In the genomic region with DNA sequence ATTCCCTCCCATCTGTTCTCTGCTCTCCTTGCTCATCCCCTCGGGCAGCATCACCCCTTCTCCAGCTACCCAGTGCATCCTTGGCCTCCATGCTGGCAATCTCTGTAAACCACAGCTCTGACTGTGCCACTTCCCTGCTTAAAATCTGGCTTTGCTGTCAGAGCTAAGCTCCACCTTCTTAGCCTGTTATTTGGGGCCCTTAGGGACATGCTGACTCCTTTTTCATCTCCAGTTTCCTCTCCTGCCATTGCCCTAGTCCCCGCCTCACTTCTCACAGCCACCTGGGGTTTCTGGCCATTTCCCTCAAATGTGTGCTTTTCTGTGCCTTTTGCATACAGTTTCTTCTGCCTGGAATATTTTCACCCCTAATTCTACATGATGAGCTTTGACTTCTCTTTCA, we compare ENCODE assay signal across 18 cellular contexts. TPM values are rescaled to one million over a fixed set of nuclear protein-coding genes. Genes with fewer than 3 reads are reported as not detected.
DNase-seq lines count a peak whose midpoint lies in the region; ATAC-seq, FAIRE-seq and TF ChIP-seq lines count a peak whose summit lies in the region.
"Had no signal": no experiment of that assay in that cellular context is flagged by ENCODE, and none has a peak within 500 bp of the region (broad histone marks: within the 10 kb centered on the region; RNA-seq: fewer than 3 reads in every experiment).

No MANE protein-coding gene starts in this region.

- H3K27me3 ChIP-seq in H1 (replicated peaks in 1 of 4; ENCODE audit: control insufficient read depth in 3 of 4, extremely low read depth in 1 of 4, insufficient read depth in 3 of 4, low read length in 3 of 4), result peaks cover 5 to 20% (median 15%) of the 10 kb centered on the region in 4 experiments

- POLR2A ChIA-PET in H1 (lab: Charles Lee; ENCODE audit: partially characterized antibody), result no interaction called here

- H3K4me1 Mint-ChIP-seq in activated CD8-positive, alpha-beta memory T cell treated with anti-CD3 and anti-CD28 coated beads, Interleukin-2, amount 10 ng/mL, durations not matched to agents 7 days and 5 days, result peaks cover 3% of the 10 kb centered on the region
- H3K4me1 Mint-ChIP-seq in activated T-helper 2 cell treated with anti-CD3 and anti-CD28 coated beads, Interferon-gamma antibody, Interleukin-2, Interleukin-4, amounts not matched to agents 10 μg/mL and 5 μg/mL and 100 μg/mL, durations not matched to agents 14 hours and 24 hours and 36 hours (ENCODE audit: low read depth), result peaks cover 4% of the 10 kb centered on the region

- H2BK120ac ChIP-seq in H1 (replicated peaks; ENCODE audit: low read depth, low read length), result no peak overlapping the region

- intact Hi-C loops in activated T-helper 2 cell treated with anti-CD3 and anti-CD28 coated beads, Interferon-gamma antibody, Interleukin-2, Interleukin-4, amounts not matched to agents 10 μg/mL and 5 μg/mL and 100 μg/mL, durations not matched to agents 14 hours and 24 hours and 36 hours (cut with micrococcal nuclease), result no loop called here

- CTCF ChIA-PET in activated CD8-positive, alpha-beta memory T cell treated with anti-CD3 and anti-CD28 coated beads, Interleukin-2, amount 10 ng/mL, durations not matched to agents 7 days and 5 days (lab: Charles Lee), result interaction anchor here (0.8 kb wide), 1 partner anchor 29 kb away, joined by 3 read pairs; no protein-coding TSS in a partner anchor
- CTCF ChIA-PET in H1 (lab: Charles Lee; ENCODE audit: partially characterized antibody), result interaction anchor here (1.0 kb wide), 1 partner anchor 147 kb away, joined by 3 read pairs; no protein-coding TSS in a partner anchor

- no peak overlapping the region for H3K18ac ChIP-seq in H1 (ENCODE audit: extremely low read depth, low read length)

- no peaks in the 10 kb centered on the region for H3K79me2 ChIP-seq in H1 (ENCODE audit: control insufficient read depth in 1 of 2, insufficient read depth in 2 of 2, low read length in 2 of 2)

- no peak overlapping the region for H3K4me3 Mint-ChIP-seq in activated CD8-positive, alpha-beta memory T cell treated with anti-CD3 and anti-CD28 coated beads, Interleukin-2, amount 10 ng/mL, durations not matched to agents 7 days and 5 days
- no peak overlapping the region for H3K4me3 Mint-ChIP-seq in activated T-helper 2 cell treated with anti-CD3 and anti-CD28 coated beads, Interferon-gamma antibody, Interleukin-2, Interleukin-4, amounts not matched to agents 10 μg/mL and 5 μg/mL and 100 μg/mL, durations not matched to agents 14 hours and 24 hours and 36 hours (ENCODE audit: low read depth)

- no peak overlapping the region for H3K9ac ChIP-seq in H1 (replicated peaks in 1 of 4; ENCODE audit: extremely low read depth in 1 of 4, low read depth in 3 of 4, low read length in 3 of 4)

- H2BK15ac ChIP-seq in H1 (ENCODE audit: low read length), result no peak overlapping the region

- 0 out of 4 replicates have a peak, but pooled peaks cover 0 to 3% of the 10 kb centered on the region in 2 experiments for H3K9me3 ChIP-seq in H1 (ENCODE audit: insufficient read depth in 2 of 2, low read depth in 1 of 2, low read length in 1 of 2)
- H3K9me3 ChIP-seq: HAP-1 had no signal

- DNase-seq in activated CD8-positive, alpha-beta memory T cell treated with anti-CD3 and anti-CD28 coated beads, Interleukin-2, amount 10 ng/mL, durations not matched to agents 7 days and 5 days, result peak; percentile 12
- no peak for DNase-seq in activated CD8-positive, alpha-beta memory T cell treated with anti-CD3 and anti-CD28 coated beads for 24 hours
- DNase-seq in NCI-H2171 (lab: John Stamatoyannopoulos, UW), result peak; percentile 21
- DNase-seq in H1 (ENCODE audit: low read depth in 1 of 2, low spot score in 2 of 2), result no peak
- peak; percentile 8 for DNase-seq in stromal cell of bone marrow (ENCODE audit: low read depth)
- DNase-seq in activated T-helper 2 cell treated with anti-CD3 and anti-CD28 coated beads, Interferon-gamma antibody, Interleukin-2, Interleukin-4, amounts not matched to agents 10 μg/mL and 5 μg/mL and 100 μg/mL, durations not matched to agents 14 hours and 24 hours and 36 hours (ENCODE audit: low spot score), result no peak
- DNase-seq in effector CD4-positive, alpha-beta T cell, result no peak
- DNase-seq: DMS 273 treated with DMSO at 0.1 percent for 48 hours, NCI-H1105, NCI-H1694 treated with DMSO at 0.1 percent for 48 hours, NCI-H2107, NCI-H446 treated with DMSO at 0.1 percent for 48 hours, PC-3 had no signal

- no peak for TF ChIP-seq EP300 in H1 (IDR thresholded peaks at IDR 0.05; ENCODE audit: borderline replicate concordance in 1 of 2, low read depth in 2 of 2, low read length in 2 of 2)

- no peak overlapping the region for H3K4me3 ChIP-seq in H1 (ENCODE audit: extremely low read depth in 1 of 4, insufficient read depth in 2 of 4, low read depth in 3 of 4, low read length in 4 of 4)
- H3K4me3 ChIP-seq: HAP-1 had no signal

- no peak overlapping the region for H4K8ac ChIP-seq in H1 (ENCODE audit: extremely low read depth, insufficient read depth, low read length)

- no peaks in the 10 kb centered on the region for H3K36me3 ChIP-seq in H1 (ENCODE audit: control insufficient read depth in 2 of 4, insufficient read depth in 4 of 4, low read length in 3 of 4)
- H3K36me3 ChIP-seq: HAP-1 had no signal

- 65% methylated on average over 2 of the region's 2 CpGs; no CpG with 5 or more reads in 1 of the 2 experiments for WGBS in H1 (ENCODE audit: extremely low coverage in 1 of 2, insufficient coverage in 1 of 2, insufficient read length in 1 of 2, insufficient replicate concordance in 2 of 2, low coverage in 1 of 2, low lambda C conversion rate in 2 of 2, missing lambda C conversion rate in 1 of 2), 2 experiments

- H3K23ac ChIP-seq in H1 (ENCODE audit: insufficient read length), result no peak overlapping the region

- H3K4ac ChIP-seq in H1 (replicated peaks; ENCODE audit: insufficient read length, low read depth, low read length), result no peak overlapping the region

- no peak overlapping the region for H3K14ac ChIP-seq in H1 (ENCODE audit: insufficient read length)

- TF ChIP-seq CTCF in H1 (IDR thresholded peaks at IDR 0.05; ENCODE audit: control extremely low read depth in 1 of 3, insufficient read depth in 1 of 3, low read depth in 1 of 3, low read length in 3 of 3), result no peak

- H3K56ac ChIP-seq in H1 (replicated peaks; ENCODE audit: insufficient read length, low read depth, low read length), result no peak overlapping the region

- peaks cover 3% of the 10 kb centered on the region for H3K9me3 Mint-ChIP-seq in activated CD8-positive, alpha-beta memory T cell treated with anti-CD3 and anti-CD28 coated beads, Interleukin-2, amount 10 ng/mL, durations not matched to agents 7 days and 5 days (ENCODE audit: low read depth)
- peaks cover 20% of the 10 kb centered on the region for H3K9me3 Mint-ChIP-seq in activated T-helper 2 cell treated with anti-CD3 and anti-CD28 coated beads, Interferon-gamma antibody, Interleukin-2, Interleukin-4, amounts not matched to agents 10 μg/mL and 5 μg/mL and 100 μg/mL, durations not matched to agents 14 hours and 24 hours and 36 hours

- 0 out of 2 replicates have a peak overlapping the region, but pooled peaks have one; percentile 7 for H2BK20ac ChIP-seq in H1 (ENCODE audit: low read length)

- H3K4me1 ChIP-seq in H1 (replicated peaks in 1 of 4; ENCODE audit: control insufficient read depth in 3 of 4, insufficient read depth in 4 of 4, low read length in 3 of 4), result no peaks in the 10 kb centered on the region; a peak in 1 of 7 replicates
- H3K4me1 ChIP-seq: HAP-1 had no signal

- no peak for TF ChIP-seq RAD21 in H1 (IDR thresholded peaks at IDR 0.05 in 1 of 2, conservative IDR thresholded peaks at IDR 0.05 in 1 of 2; ENCODE audit: low read depth in 2 of 2, low read length in 2 of 2)

- no peak overlapping the region for H2BK5ac ChIP-seq in H1 (ENCODE audit: low read depth, low read length)

- FAIRE-seq in H1 (lab: Jason Lieb, UNC), result no peak
- FAIRE-seq: G401.6 had no signal

- no peak overlapping the region for H2AK5ac ChIP-seq in H1 (ENCODE audit: low read depth, low read length)

- H4K5ac ChIP-seq in H1 (ENCODE audit: insufficient read length, low read depth, low read length), result no peak overlapping the region

- no peak for TF ChIP-seq POLR2A in H1 (IDR thresholded peaks at IDR 0.05; ENCODE audit: control extremely low read depth in 1 of 2, low read depth in 2 of 2, low read length in 2 of 2)

- no peaks in the 10 kb centered on the region for H3K36me3 Mint-ChIP-seq in activated CD8-positive, alpha-beta memory T cell treated with anti-CD3 and anti-CD28 coated beads, Interleukin-2, amount 10 ng/mL, durations not matched to agents 7 days and 5 days
- no peaks in the 10 kb centered on the region for H3K36me3 Mint-ChIP-seq in activated T-helper 2 cell treated with anti-CD3 and anti-CD28 coated beads, Interferon-gamma antibody, Interleukin-2, Interleukin-4, amounts not matched to agents 10 μg/mL and 5 μg/mL and 100 μg/mL, durations not matched to agents 14 hours and 24 hours and 36 hours (ENCODE audit: low read depth)

- no peak overlapping the region for H2AFZ ChIP-seq in H1 (ENCODE audit: low read length)

- H4K20me1 ChIP-seq in H1 (replicated peaks in 1 of 2; ENCODE audit: control insufficient read depth in 1 of 2, insufficient read depth in 2 of 2, low read length in 2 of 2), result no peaks in the 10 kb centered on the region

- no peaks in the 10 kb centered on the region; the same call in 1 of the 2 replicates for H3K23me2 ChIP-seq in H1 (ENCODE audit: low read depth, low read length)

- peaks cover 63% of the 10 kb centered on the region for H3K27me3 Mint-ChIP-seq in activated CD8-positive, alpha-beta memory T cell treated with anti-CD3 and anti-CD28 coated beads, Interleukin-2, amount 10 ng/mL, durations not matched to agents 7 days and 5 days
- peaks cover 73% of the 10 kb centered on the region for H3K27me3 Mint-ChIP-seq in activated T-helper 2 cell treated with anti-CD3 and anti-CD28 coated beads, Interferon-gamma antibody, Interleukin-2, Interleukin-4, amounts not matched to agents 10 μg/mL and 5 μg/mL and 100 μg/mL, durations not matched to agents 14 hours and 24 hours and 36 hours (ENCODE audit: low read depth)

- no peak overlapping the region for H4K91ac ChIP-seq in H1 (replicated peaks; ENCODE audit: insufficient read length, low read length)

- H2BK12ac ChIP-seq in H1 (ENCODE audit: low read depth, low read length), result no peak overlapping the region

- H3K79me1 ChIP-seq in H1 (ENCODE audit: low read depth, low read length), result no peaks in the 10 kb centered on the region

- H3K27ac Mint-ChIP-seq in activated CD8-positive, alpha-beta memory T cell treated with anti-CD3 and anti-CD28 coated beads, Interleukin-2, amount 10 ng/mL, durations not matched to agents 7 days and 5 days, result no peak overlapping the region
- H3K27ac Mint-ChIP-seq in activated T-helper 2 cell treated with anti-CD3 and anti-CD28 coated beads, Interferon-gamma antibody, Interleukin-2, Interleukin-4, amounts not matched to agents 10 μg/mL and 5 μg/mL and 100 μg/mL, durations not matched to agents 14 hours and 24 hours and 36 hours, result no peak overlapping the region

- ATAC-seq in activated CD8-positive, alpha-beta memory T cell treated with anti-CD3 and anti-CD28 coated beads, Interleukin-2, amount 10 ng/mL, durations not matched to agents 7 days and 5 days, result no peak
- ATAC-seq in GM18498 (IDR thresholded peaks at IDR 0.05; ENCODE audit: unreplicated experiment), result no peak
- ATAC-seq: PC-3 had no signal

- H3K27ac ChIP-seq in H1 (ENCODE audit: low read depth, low read length), result no peak overlapping the region
- H3K27ac ChIP-seq: RWPE1 had no signal

- no peak overlapping the region for H3K4me2 ChIP-seq in H1 (ENCODE audit: insufficient read depth in 1 of 2, low read depth in 2 of 2, low read length in 2 of 2)

RNA-seq across cellular contexts. Expression of a gene that starts 5.7 kb away (rescaled TPM):
- under 1 TPM in 1 of 2 experiments, not detected in 1; 0.05 TPM for total RNA-seq in activated CD8-positive, alpha-beta memory T cell treated with anti-CD3 and anti-CD28 coated beads, Interleukin-2, amount 10 ng/mL, durations not matched to agents 7 days and 5 days
- not detected in 2 replicates for total RNA-seq in H1 (2021; fragmentation: NEBNext Ultra II Directional; extraction: Animal tissue kit (Norgen Biotek cat#: 25700))
- 0.05 and 0.17 TPM in 2 replicates for polyA plus RNA-seq in H1 (2011; rRNA removed)
- 0.03 TPM for polyA plus RNA-seq in H1 (2011; cell fraction: cytosol; rRNA removed)
- polyA plus RNA-seq in H1 (2011; cell fraction: nucleus; rRNA removed), result 0.04 TPM
- 0.07 to 0.46 TPM (median 0.08 TPM) in 3 of 4 replicates, not detected in the other for polyA plus RNA-seq in H1 (2012, experiment 1 of 2)
- polyA plus RNA-seq in H1 (2012, experiment 2 of 2), result not detected
- polyA plus RNA-seq in H1 (2013, experiment 1 of 2), result 0.02 TPM
- 0.06 TPM for polyA plus RNA-seq in H1 (2013, experiment 2 of 2)
- 0.16 TPM in 1 of 2 replicates, not detected in the other for polyA minus RNA-seq in H1 (2011; rRNA and poly(A)+ RNA removed)
- polyA minus RNA-seq in H1 (2011; cell fraction: cytosol; rRNA and poly(A)+ RNA removed), result not detected
- polyA minus RNA-seq in H1 (2011; cell fraction: nucleus; rRNA and poly(A)+ RNA removed), result not detected
- total RNA-seq in activated T-helper 2 cell treated with anti-CD3 and anti-CD28 coated beads, Interferon-gamma antibody, Interleukin-2, Interleukin-4, amounts not matched to agents 10 μg/mL and 5 μg/mL and 100 μg/mL, durations not matched to agents 14 hours and 24 hours and 36 hours, result not detected in 2 replicates
- total RNA-seq: PC-3; T-helper 1 cell treated with Interleukin-12 subunit alpha and Interleukin-12 subunit beta and Interleukin-4 antibody, amounts not matched to agents 30 ng/mL and 1 ng/mL, for 36 hours had no signal

RNA-seq across cellular contexts. Expression of a gene that starts 51.3 kb away (rescaled TPM):
- 1 to 10 TPM; 6.1 to 9.3 TPM for total RNA-seq in activated CD8-positive, alpha-beta memory T cell treated with anti-CD3 and anti-CD28 coated beads, Interleukin-2, amount 10 ng/mL, durations not matched to agents 7 days and 5 days
- total RNA-seq in H1 (2021; fragmentation: NEBNext Ultra II Directional; extraction: Animal tissue kit (Norgen Biotek cat#: 25700)), result 11.5 and 11.8 TPM in 2 replicates
- polyA plus RNA-seq in H1 (2011; rRNA removed), result 8.3 and 8.7 TPM in 2 replicates
- polyA plus RNA-seq in H1 (2011; cell fraction: cytosol; rRNA removed), result 12.9 TPM
- polyA plus RNA-seq in H1 (2011; cell fraction: nucleus; rRNA removed), result 7.4 TPM
- 6.1 to 9.3 TPM (median 7.6 TPM) in 4 replicates for polyA plus RNA-seq in H1 (2012, experiment 1 of 2)
- 0.97 TPM for polyA plus RNA-seq in H1 (2012, experiment 2 of 2)
- polyA plus RNA-seq in H1 (2013, experiment 1 of 2), result 11.9 TPM
- polyA plus RNA-seq in H1 (2013, experiment 2 of 2), result 12.4 TPM
- polyA minus RNA-seq in H1 (2011; rRNA and poly(A)+ RNA removed), result 11.7 and 15.8 TPM in 2 replicates
- 10.2 TPM for polyA minus RNA-seq in H1 (2011; cell fraction: cytosol; rRNA and poly(A)+ RNA removed)
- polyA minus RNA-seq in H1 (2011; cell fraction: nucleus; rRNA and poly(A)+ RNA removed), result 16.7 TPM
- 3.2 and 4.6 TPM in 2 replicates for total RNA-seq in activated T-helper 2 cell treated with anti-CD3 and anti-CD28 coated beads, Interferon-gamma antibody, Interleukin-2, Interleukin-4, amounts not matched to agents 10 μg/mL and 5 μg/mL and 100 μg/mL, durations not matched to agents 14 hours and 24 hours and 36 hours

Comparison
In these comparisons a context has a peak if more than half of its experiments do, and no peak if none do; other contexts are left out.
1. DNase-seq: peak in activated CD8-positive, alpha-beta memory T cell treated with anti-CD3 and anti-CD28 coated beads, Interleukin-2, amount 10 ng/mL, durations not matched to agents 7 days and 5 days (single experiment), NCI-H2171 (single experiment) and stromal cell of bone marrow (single experiment); none in activated CD8-positive, alpha-beta memory T cell treated with anti-CD3 and anti-CD28 coated beads for 24 hours (single experiment), H1 (0 of 2), activated T-helper 2 cell treated with anti-CD3 and anti-CD28 coated beads, Interferon-gamma antibody, Interleukin-2, Interleukin-4, amounts not matched to agents 10 μg/mL and 5 μg/mL and 100 μg/mL, durations not matched to agents 14 hours and 24 hours and 36 hours (single experiment) and effector CD4-positive, alpha-beta T cell (single experiment).